ENCODE assay signal across 8 cellular contexts in the genomic region with DNA sequence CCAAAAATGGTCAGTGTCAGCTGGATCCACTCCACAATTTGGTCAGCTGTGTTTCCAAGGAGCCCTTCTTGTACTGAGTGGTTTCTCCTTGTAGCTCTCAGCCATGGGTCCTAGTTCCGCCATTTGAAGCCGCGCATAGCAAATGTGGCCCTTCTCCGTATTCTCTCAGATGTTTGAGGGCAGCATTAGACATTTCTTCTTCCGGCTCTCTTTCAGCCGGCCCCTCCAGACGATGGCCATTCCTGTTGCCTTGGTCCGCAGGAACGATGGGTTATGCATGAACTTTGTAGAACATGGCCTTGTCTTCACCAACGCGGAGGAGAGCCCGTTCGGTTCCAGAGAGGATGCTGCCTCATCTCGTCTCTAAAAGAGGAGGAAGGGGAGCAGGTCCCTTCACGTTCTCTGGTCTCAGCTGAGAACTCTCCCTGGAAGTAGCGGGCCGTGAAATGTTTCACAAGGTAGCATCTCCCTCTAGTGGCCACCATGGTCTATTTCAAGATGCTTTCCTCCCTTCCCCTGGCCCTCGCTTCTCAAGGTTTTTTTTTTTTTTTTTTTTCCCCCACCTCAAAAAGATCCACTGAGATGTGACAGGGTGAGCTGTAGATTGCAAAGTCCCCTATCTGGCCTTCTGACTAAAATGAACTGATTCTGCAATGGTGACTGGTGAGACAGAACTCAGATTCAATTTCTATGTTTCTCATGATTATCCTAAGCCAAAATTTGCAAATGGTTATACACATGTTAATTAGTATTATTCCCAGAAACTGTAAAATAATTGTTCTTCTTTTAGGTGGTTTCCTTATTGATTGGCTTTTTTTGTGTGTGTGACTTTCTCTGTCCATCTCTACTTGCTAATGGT.
DNase-seq lines count a peak whose midpoint lies in the region; ATAC-seq lines count a peak whose summit lies in the region.

No MANE protein-coding gene starts in this region.

- ATAC-seq in GM18502 (IDR thresholded peaks at IDR 0.05; ENCODE audit: poor library complexity, unreplicated experiment): peak; percentile 74
- peak; percentile 79 for ATAC-seq in HG03135 (IDR thresholded peaks at IDR 0.05; ENCODE audit: unreplicated experiment)

- H3K27ac ChIP-seq in cingulate gyrus (ENCODE audit: low read depth, low read length): peak overlapping the region; percentile 10

- DNase-seq in 8988T: peak; percentile 70
- DNase-seq in NCI-H446 (lab: John Stamatoyannopoulos, UW): peak; percentile 63 to 91
- peak; percentile 32 to 56 for DNase-seq in activated CD4-positive, alpha-beta T cell treated with anti-CD3 and anti-CD28 coated beads for 24 hours (ENCODE audit: low read depth in 2 of 2)
- DNase-seq in left kidney (ENCODE audit: low read depth, low spot score): peak; percentile 92
- peak; percentile 62 for DNase-seq in stimulated activated CD4-positive, alpha-beta T cell treated with anti-CD3 and anti-CD28 coated beads, Interleukin-2, amount 100 ng/mL, for 4 hours (ENCODE audit: low read depth)

Comparison
In these comparisons a context has a peak if more than half of its experiments do, and no peak if none do; other contexts are left out.
1. Peak in every context shown above with its lines: DNase-seq, ATAC-seq and H3K27ac ChIP-seq.